18 cellular contexts compared by ENCODE assay signal in genomic region chr3:185225523-185225922, GRCh38. TPM values are rescaled to one million over a fixed set of nuclear protein-coding genes. Genes with fewer than 3 reads are reported as not detected.
DNase-seq lines count a peak whose midpoint lies in the region; ATAC-seq, FAIRE-seq and TF ChIP-seq lines count a peak whose summit lies in the region.
"Had no signal": no experiment of that assay in that cellular context is flagged by ENCODE, and none has a peak within 500 bp of the region (broad histone marks: within the 10 kb centered on the region; RNA-seq: fewer than 3 reads in every experiment).

No MANE protein-coding gene starts in this region.

- TF ChIP-seq CTCF in RWPE2 (IDR thresholded peaks at IDR 0.05; ENCODE audit: poor library complexity, severe bottlenecking) = no peak
- TF ChIP-seq CTCF in fibroblast of lung (conservative IDR thresholded peaks at IDR 0.05 in 1 of 2, IDR thresholded peaks at IDR 0.05 in 1 of 2; ENCODE audit: low read depth in 1 of 2, low read length in 2 of 2) = no peak

- no peak overlapping the region for H3K4me3 Mint-ChIP-seq in activated T-helper 1 cell treated with anti-CD3 and anti-CD28 coated beads, Interleukin-12 subunit alpha, Interleukin-12 subunit beta, Interleukin-2, Interleukin-4 antibody, amounts not matched to agents 30 ng/mL and 10 ng/mL and 1 ng/mL, durations not matched to agents 14 hours and 24 hours and 36 hours
- no peak overlapping the region for H3K4me3 Mint-ChIP-seq in activated T-cell treated with anti-CD3 and anti-CD28 coated beads, Interleukin-2, amount 50 U/mL, for 72 hours
- H3K4me3 Mint-ChIP-seq: activated CD4-positive, alpha-beta memory T cell treated with anti-CD3 and anti-CD28 coated beads for 36 hours; CD4-positive, CD25-positive, alpha-beta regulatory T cell; immature natural killer cell had no signal

- H3K27me3 ChIP-seq in RWPE2 (ENCODE audit: insufficient read depth, poor library complexity, severe bottlenecking) (no peaks in the 10 kb centered on the region), fibroblast of lung (ENCODE audit: control insufficient read depth, insufficient read depth, low read length) (no peaks in the 10 kb centered on the region)

- no peak for FAIRE-seq in GM12892 (lab: Jason Lieb, UNC)
- FAIRE-seq: frontal cortex, GM12878, TTC549 had no signal

- intact Hi-C loops in activated T-helper 1 cell treated with anti-CD3 and anti-CD28 coated beads, Interleukin-12 subunit alpha, Interleukin-12 subunit beta, Interleukin-2, Interleukin-4 antibody, amounts not matched to agents 30 ng/mL and 10 ng/mL and 1 ng/mL, durations not matched to agents 14 hours and 24 hours and 36 hours (cut with micrococcal nuclease) = no loop called here

- no peaks in the 10 kb centered on the region for H4K20me1 ChIP-seq in fibroblast of lung (ENCODE audit: control insufficient read depth, extremely low read depth, insufficient read depth, low read length)

- no peak for TF ChIP-seq POLR2A in GM12892 (IDR thresholded peaks at IDR 0.05; ENCODE audit: low read depth, low read length)

- no peaks in the 10 kb centered on the region for H3K4me1 Mint-ChIP-seq in activated T-helper 1 cell treated with anti-CD3 and anti-CD28 coated beads, Interleukin-12 subunit alpha, Interleukin-12 subunit beta, Interleukin-2, Interleukin-4 antibody, amounts not matched to agents 30 ng/mL and 10 ng/mL and 1 ng/mL, durations not matched to agents 14 hours and 24 hours and 36 hours (ENCODE audit: low read depth)
- no peaks in the 10 kb centered on the region for H3K4me1 Mint-ChIP-seq in activated T-cell treated with anti-CD3 and anti-CD28 coated beads, Interleukin-2, amount 50 U/mL, for 72 hours (ENCODE audit: low read depth)
- H3K4me1 Mint-ChIP-seq: CD4-positive, CD25-positive, alpha-beta regulatory T cell; immature natural killer cell had no signal

- H3K4me3 ChIP-seq in RWPE2 (ENCODE audit: severe bottlenecking) = no peak overlapping the region
- no peak overlapping the region for H3K4me3 ChIP-seq in fibroblast of lung (replicated peaks in 1 of 4; ENCODE audit: control extremely low read depth in 1 of 4, insufficient read depth in 1 of 4, low read depth in 3 of 4, low read length in 4 of 4)
- H3K4me3 ChIP-seq: GM12878, SK-N-MC had no signal

- H3K9ac ChIP-seq in fibroblast of lung (ENCODE audit: insufficient read depth, low read length) = no peak overlapping the region

- H3K4me2 ChIP-seq in fibroblast of lung (ENCODE audit: extremely low read depth, insufficient read depth, low read length) = no peak overlapping the region

- H3K27ac ChIP-seq in RWPE2 (ENCODE audit: poor library complexity, severe bottlenecking) (no peak overlapping the region), fibroblast of lung (ENCODE audit: insufficient read depth, low read length) (peak overlapping the region; percentile 10)
- H3K27ac ChIP-seq: SK-N-MC had no signal

- no peaks in the 10 kb centered on the region for H3K9me3 Mint-ChIP-seq in activated T-helper 1 cell treated with anti-CD3 and anti-CD28 coated beads, Interleukin-12 subunit alpha, Interleukin-12 subunit beta, Interleukin-2, Interleukin-4 antibody, amounts not matched to agents 30 ng/mL and 10 ng/mL and 1 ng/mL, durations not matched to agents 14 hours and 24 hours and 36 hours
- H3K9me3 Mint-ChIP-seq in activated T-cell treated with anti-CD3 and anti-CD28 coated beads, Interleukin-2, amount 50 U/mL, for 72 hours = no peaks in the 10 kb centered on the region
- H3K9me3 Mint-ChIP-seq: activated CD4-positive, alpha-beta memory T cell treated with anti-CD3 and anti-CD28 coated beads for 36 hours; immature natural killer cell had no signal

- H3K27ac Mint-ChIP-seq in activated T-helper 1 cell treated with anti-CD3 and anti-CD28 coated beads, Interleukin-12 subunit alpha, Interleukin-12 subunit beta, Interleukin-2, Interleukin-4 antibody, amounts not matched to agents 30 ng/mL and 10 ng/mL and 1 ng/mL, durations not matched to agents 14 hours and 24 hours and 36 hours = no peak overlapping the region
- H3K27ac Mint-ChIP-seq in activated T-cell treated with anti-CD3 and anti-CD28 coated beads, Interleukin-2, amount 50 U/mL, for 72 hours = no peak overlapping the region
- H3K27ac Mint-ChIP-seq: activated CD4-positive, alpha-beta memory T cell treated with anti-CD3 and anti-CD28 coated beads for 36 hours; CD4-positive, CD25-positive, alpha-beta regulatory T cell; immature natural killer cell had no signal

- no peak overlapping the region for H2AFZ ChIP-seq in fibroblast of lung (ENCODE audit: low read length)

- H3K9me3 ChIP-seq in RWPE2 (ENCODE audit: severe bottlenecking) (no peaks in the 10 kb centered on the region), fibroblast of lung (ENCODE audit: control insufficient read depth, insufficient read depth, low read depth, low read length) (no peaks in the 10 kb centered on the region)

- H3K36me3 ChIP-seq in RWPE2 (ENCODE audit: low read depth) = no peaks in the 10 kb centered on the region
- no peaks in the 10 kb centered on the region for H3K36me3 ChIP-seq in fibroblast of lung (ENCODE audit: control insufficient read depth, insufficient read depth, low read length)

- H3K27me3 Mint-ChIP-seq in activated T-helper 1 cell treated with anti-CD3 and anti-CD28 coated beads, Interleukin-12 subunit alpha, Interleukin-12 subunit beta, Interleukin-2, Interleukin-4 antibody, amounts not matched to agents 30 ng/mL and 10 ng/mL and 1 ng/mL, durations not matched to agents 14 hours and 24 hours and 36 hours (ENCODE audit: insufficient read depth) = no peaks in the 10 kb centered on the region
- no peaks in the 10 kb centered on the region for H3K27me3 Mint-ChIP-seq in activated T-cell treated with anti-CD3 and anti-CD28 coated beads, Interleukin-2, amount 50 U/mL, for 72 hours (ENCODE audit: low read depth)
- H3K27me3 Mint-ChIP-seq: activated CD4-positive, alpha-beta memory T cell treated with anti-CD3 and anti-CD28 coated beads for 36 hours; CD4-positive, CD25-positive, alpha-beta regulatory T cell had no signal

- no peaks in the 10 kb centered on the region for H3K79me2 ChIP-seq in fibroblast of lung (ENCODE audit: control insufficient read depth, insufficient read depth, low read length)

- H3K4me1 ChIP-seq in RWPE2 (ENCODE audit: insufficient read depth, poor library complexity, severe bottlenecking) (no peaks in the 10 kb centered on the region), fibroblast of lung (ENCODE audit: control insufficient read depth, extremely low read depth, insufficient read depth, low read length) (peaks cover 3% of the 10 kb centered on the region)

- no peaks in the 10 kb centered on the region for H3K36me3 Mint-ChIP-seq in activated T-helper 1 cell treated with anti-CD3 and anti-CD28 coated beads, Interleukin-12 subunit alpha, Interleukin-12 subunit beta, Interleukin-2, Interleukin-4 antibody, amounts not matched to agents 30 ng/mL and 10 ng/mL and 1 ng/mL, durations not matched to agents 14 hours and 24 hours and 36 hours (ENCODE audit: low read depth)
- no peaks in the 10 kb centered on the region for H3K36me3 Mint-ChIP-seq in activated T-cell treated with anti-CD3 and anti-CD28 coated beads, Interleukin-2, amount 50 U/mL, for 72 hours (ENCODE audit: insufficient read depth in 2 of 2)
- H3K36me3 Mint-ChIP-seq: CD4-positive, CD25-positive, alpha-beta regulatory T cell had no signal

- DNase-seq in EH (ENCODE audit: low read depth) (peak; percentile 80), RWPE2 (ENCODE audit: low spot score) (no peak), fibroblast of lung (ENCODE audit: low read depth in 2 of 2) (peak; percentile 28 to 89), renal cortical epithelial cell (ENCODE audit: low read depth) (peak; percentile 92), NCI-H2081 treated with DMSO at 0.1 percent for 48 hours (lab: John Stamatoyannopoulos, UW) (no peak), GM12892 (ENCODE audit: insufficient read length) (no peak)
- DNase-seq in activated T-helper 1 cell treated with anti-CD3 and anti-CD28 coated beads, Interleukin-12 subunit alpha, Interleukin-12 subunit beta, Interleukin-2, Interleukin-4 antibody, amounts not matched to agents 30 ng/mL and 10 ng/mL and 1 ng/mL, durations not matched to agents 14 hours and 24 hours and 36 hours (ENCODE audit: low spot score) = no peak
- no peak for DNase-seq in activated T-cell treated with anti-CD3 and anti-CD28 coated beads, Interleukin-2, amount 50 U/mL, for 72 hours
- DNase-seq: activated CD4-positive, alpha-beta memory T cell treated with anti-CD3 and anti-CD28 coated beads for 36 hours; CD4-positive, CD25-positive, alpha-beta regulatory T cell; immature natural killer cell; KBM-7; NCI-H345; stimulated activated naive CD8-positive, alpha-beta T cell treated with anti-CD3 and anti-CD28 coated beads, Interleukin-15, Interleukin-2, amounts not matched to agents 100 U/mL and 50 U/mL, for 24 hours had no signal

- ATAC-seq in RWPE2 (ENCODE audit: low read depth) = peak; percentile 51; the same call in 1 of the 3 replicates
- ATAC-seq in activated T-cell treated with anti-CD3 and anti-CD28 coated beads, Interleukin-2, amount 50 U/mL, for 72 hours (replicated peaks in 1 of 2) = no peak
- ATAC-seq: GM12878; stimulated activated naive CD8-positive, alpha-beta T cell treated with anti-CD3 and anti-CD28 coated beads, Interleukin-15, Interleukin-2, amounts not matched to agents 100 U/mL and 50 U/mL, for 24 hours had no signal

RNA-seq across cellular contexts. Expression of gene EHHADH, which starts 28.3 kb away (rescaled TPM):
- 4.1 and 6.8 TPM in 2 replicates for total RNA-seq in fibroblast of lung
- 3.9 and 6.0 TPM in 2 replicates for polyA plus RNA-seq in fibroblast of lung
- polyA plus RNA-seq in fibroblast of lung (2012) = 3.3 and 4.9 TPM in 2 replicates
- 1.5 and 3.3 TPM in 2 replicates for polyA minus RNA-seq in fibroblast of lung (ENCODE audit: low replicate concordance)
- 21.9 and 35.6 TPM in 2 replicates for total RNA-seq in renal cortical epithelial cell
- 1.4 and 1.8 TPM in 2 replicates for total RNA-seq in activated T-helper 1 cell treated with anti-CD3 and anti-CD28 coated beads, Interleukin-12 subunit alpha, Interleukin-12 subunit beta, Interleukin-2, Interleukin-4 antibody, amounts not matched to agents 30 ng/mL and 10 ng/mL and 1 ng/mL, durations not matched to agents 14 hours and 24 hours and 36 hours
- total RNA-seq in activated T-cell treated with anti-CD3 and anti-CD28 coated beads, Interleukin-2, amount 50 U/mL, for 72 hours = 1 to 10 TPM; 5.3 to 6.9 TPM
- 2.6 TPM for polyA plus RNA-seq in GM12892 (2012; ENCODE audit: missing spikeins)

Comparison
In these comparisons a context has a peak if more than half of its experiments do, and no peak if none do; other contexts are left out.
1. DNase-seq: peak in EH (single experiment), fibroblast of lung (2 of 2) and renal cortical epithelial cell (single experiment); none in RWPE2 (single experiment), activated T-helper 1 cell treated with anti-CD3 and anti-CD28 coated beads, Interleukin-12 subunit alpha, Interleukin-12 subunit beta, Interleukin-2, Interleukin-4 antibody, amounts not matched to agents 30 ng/mL and 10 ng/mL and 1 ng/mL, durations not matched to agents 14 hours and 24 hours and 36 hours (single experiment), activated T-cell treated with anti-CD3 and anti-CD28 coated beads, Interleukin-2, amount 50 U/mL, for 72 hours (0 of 2), NCI-H2081 treated with DMSO at 0.1 percent for 48 hours (single experiment) and GM12892 (single experiment).